1 cellular context compared by ENCODE assay signal in the genomic region with DNA sequence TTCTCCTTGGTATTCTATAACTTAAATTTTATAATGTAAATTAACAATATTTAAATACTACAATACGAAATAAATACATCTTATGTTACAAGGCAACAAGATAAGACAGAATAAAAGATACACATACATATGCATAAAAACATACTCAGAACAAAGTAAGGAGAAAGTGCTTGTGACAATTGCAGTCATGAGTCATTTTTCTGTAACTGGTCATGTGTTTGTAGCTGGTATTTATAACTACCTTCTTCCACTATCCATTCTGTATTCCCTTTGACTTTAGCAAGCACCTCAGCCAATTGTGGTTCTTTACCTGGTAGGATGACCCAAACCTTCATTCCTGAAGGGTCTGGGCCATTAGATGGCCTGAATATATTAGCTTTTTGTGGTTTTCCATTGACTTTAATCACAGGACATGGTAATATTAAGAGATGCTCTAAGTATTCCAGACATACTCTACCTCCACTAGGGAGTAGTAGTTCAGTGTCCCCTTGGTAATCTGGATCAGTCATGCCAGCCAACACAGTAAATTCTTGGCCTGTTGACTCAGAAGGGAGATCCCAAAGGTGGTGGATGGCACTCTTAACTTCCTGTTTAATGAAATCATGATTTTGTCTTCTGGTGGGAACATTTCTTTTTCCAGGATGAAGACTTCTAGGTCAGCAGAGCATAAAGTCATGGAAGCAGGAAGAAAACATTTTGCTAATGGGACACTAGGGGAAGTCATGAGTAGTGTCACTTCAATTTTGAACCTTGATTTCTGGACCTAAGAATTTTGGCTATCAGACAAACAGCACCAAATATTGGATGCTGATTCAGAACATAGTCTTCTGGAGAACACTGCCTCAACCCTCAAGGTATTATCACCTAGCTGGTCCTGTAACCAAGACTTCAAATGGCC.
TF ChIP-seq lines count a peak whose summit lies in the region.

No MANE protein-coding gene starts in this region.

TF ChIP-seq in IMR-90, 13 proteins besides CTCF, POLR2A, EP300 and RAD21:
- TF ChIP-seq, protein P1, sequence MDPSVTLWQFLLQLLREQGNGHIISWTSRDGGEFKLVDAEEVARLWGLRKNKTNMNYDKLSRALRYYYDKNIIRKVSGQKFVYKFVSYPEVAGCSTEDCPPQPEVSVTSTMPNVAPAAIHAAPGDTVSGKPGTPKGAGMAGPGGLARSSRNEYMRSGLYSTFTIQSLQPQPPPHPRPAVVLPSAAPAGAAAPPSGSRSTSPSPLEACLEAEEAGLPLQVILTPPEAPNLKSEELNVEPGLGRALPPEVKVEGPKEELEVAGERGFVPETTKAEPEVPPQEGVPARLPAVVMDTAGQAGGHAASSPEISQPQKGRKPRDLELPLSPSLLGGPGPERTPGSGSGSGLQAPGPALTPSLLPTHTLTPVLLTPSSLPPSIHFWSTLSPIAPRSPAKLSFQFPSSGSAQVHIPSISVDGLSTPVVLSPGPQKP (IDR thresholded peaks at IDR 0.05; ENCODE audit: borderline replicate concordance, low read depth, low read length) = no peak
- TF ChIP-seq, protein P2, sequence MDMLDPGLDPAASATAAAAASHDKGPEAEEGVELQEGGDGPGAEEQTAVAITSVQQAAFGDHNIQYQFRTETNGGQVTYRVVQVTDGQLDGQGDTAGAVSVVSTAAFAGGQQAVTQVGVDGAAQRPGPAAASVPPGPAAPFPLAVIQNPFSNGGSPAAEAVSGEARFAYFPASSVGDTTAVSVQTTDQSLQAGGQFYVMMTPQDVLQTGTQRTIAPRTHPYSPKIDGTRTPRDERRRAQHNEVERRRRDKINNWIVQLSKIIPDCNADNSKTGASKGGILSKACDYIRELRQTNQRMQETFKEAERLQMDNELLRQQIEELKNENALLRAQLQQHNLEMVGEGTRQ (IDR thresholded peaks at IDR 0.05; ENCODE audit: low read depth, low read length) = no peak
- TF ChIP-seq BHLHE40 (IDR thresholded peaks at IDR 0.05; ENCODE audit: low read depth, low read length) (no peak), CEBPB (IDR thresholded peaks at IDR 0.05; ENCODE audit: low read depth, low read length) (no peak), MXI1 (IDR thresholded peaks at IDR 0.05; ENCODE audit: borderline replicate concordance, low read depth, low read length) (no peak), NFE2L2 (IDR thresholded peaks at IDR 0.05; ENCODE audit: low read depth, low read length) (no peak), CHD1 (IDR thresholded peaks at IDR 0.05; ENCODE audit: low read depth, low read length) (no peak), RCOR1 (IDR thresholded peaks at IDR 0.05; ENCODE audit: insufficient replicate concordance, low read length) (no peak), RFX5 (IDR thresholded peaks at IDR 0.05; ENCODE audit: low read depth, low read length) (no peak)
